ENCODE assay signal across 28 cellular contexts in genomic region chr5:173027905-173028304, GRCh38. TPM values are rescaled to one million over a fixed set of nuclear protein-coding genes. Genes with fewer than 3 reads are reported as not detected.
DNase-seq lines count a peak whose midpoint lies in the region; ATAC-seq and TF ChIP-seq lines count a peak whose summit lies in the region.
"Had no signal": no experiment of that assay in that cellular context is flagged by ENCODE, and none has a peak within 500 bp of the region (broad histone marks: within the 10 kb centered on the region; RNA-seq: fewer than 3 reads in every experiment).

No MANE protein-coding gene starts in this region.

- H3K4me2 ChIP-seq in PC-9: no peak overlapping the region

- no peak overlapping the region for H2AFZ ChIP-seq in PC-9

- H3F3A ChIP-seq in PC-9 (ENCODE audit: insufficient read depth, low read depth): peaks cover 21% of the 10 kb centered on the region; the same call in 1 of the 2 replicates

- peaks cover 3% of the 10 kb centered on the region for H3K36me3 Mint-ChIP-seq in neural crest cell (ENCODE audit: low read depth)

- H3K9me3 ChIP-seq in cardiac muscle cell (ENCODE audit: low read depth) (no peaks in the 10 kb centered on the region), SK-N-MC (ENCODE audit: low read depth, low read length) (no peaks in the 10 kb centered on the region), PC-9 (ENCODE audit: insufficient read depth, low read depth) (no peaks in the 10 kb centered on the region)
- H3K9me3 ChIP-seq: ascending aorta, Peyer's patch, thyroid gland had no signal

- no TSS peak for BruUV-seq in PC-9 (replicated peaks; lab: Mats Ljungman, UMichigan)

- intact Hi-C loops in left cardiac atrium (cut with DNase I) (no loop called here), PC-9 (cut with micrococcal nuclease; ENCODE audit: unreplicated experiment) (no loop called here)

- H3K4me3 ChIP-seq in cardiac muscle cell: no peak overlapping the region
- no peak overlapping the region for H3K4me3 ChIP-seq in SK-N-MC
- no peak overlapping the region for H3K4me3 ChIP-seq in PC-9
- H3K4me3 ChIP-seq: ascending aorta, Peyer's patch, thyroid gland had no signal

- H4K20me1 ChIP-seq in PC-9 (ENCODE audit: insufficient read depth): peaks cover 32% of the 10 kb centered on the region

- H3K36me3 ChIP-seq in cardiac muscle cell: peaks cover 3% of the 10 kb centered on the region
- no peaks in the 10 kb centered on the region; the same call in 1 of the 2 replicates for H3K36me3 ChIP-seq in SK-N-MC (ENCODE audit: insufficient read depth, low read length)
- peaks cover 3% of the 10 kb centered on the region; the same call in 1 of the 2 replicates for H3K36me3 ChIP-seq in PC-9 (ENCODE audit: low read depth)
- H3K36me3 ChIP-seq: ascending aorta, thyroid gland had no signal

- POLR2A ChIA-PET in PC-9 (lab: Charles Lee; ENCODE audit: unreplicated experiment): no interaction called here

- H3K4me1 ChIP-seq in cardiac muscle cell (ENCODE audit: low read depth) (peaks cover 24% of the 10 kb centered on the region), PC-9 (replicated peaks; ENCODE audit: insufficient read depth) (no peaks in the 10 kb centered on the region)

- peaks cover 67% of the 10 kb centered on the region for H3K79me2 ChIP-seq in PC-9 (ENCODE audit: low read depth)

- ATAC-seq in left cardiac atrium: no peak
- ATAC-seq in GM19467 (IDR thresholded peaks at IDR 0.05; ENCODE audit: unreplicated experiment): no peak
- no peak for ATAC-seq in HG03139 (IDR thresholded peaks at IDR 0.05; ENCODE audit: unreplicated experiment)
- ATAC-seq: effector memory CD8-positive, alpha-beta T cell had no signal

- TF ChIP-seq CTCF in cardiac muscle cell (IDR thresholded peaks at IDR 0.05; ENCODE audit: low read depth, low read length) (no peak), neural crest cell (conservative IDR thresholded peaks at IDR 0.05) (no peak), PC-9 (conservative IDR thresholded peaks at IDR 0.05) (no peak)

- no peaks in the 10 kb centered on the region for H3K4me1 Mint-ChIP-seq in neural crest cell

- H3K27ac ChIP-seq in cardiac muscle cell (peak overlapping the region; percentile 92), SK-N-MC (peak overlapping the region; percentile 21; the same call in 1 of the 2 replicates), PC-9 (no peak overlapping the region)
- H3K27ac ChIP-seq: C4-2B, WERI-Rb-1 had no signal

- no peaks in the 10 kb centered on the region for H3K9me2 ChIP-seq in PC-9 (ENCODE audit: insufficient read depth)

- no peaks in the 10 kb centered on the region for H3K9me3 Mint-ChIP-seq in neural crest cell
- H3K9me3 Mint-ChIP-seq: activated naive CD8-positive, alpha-beta T cell treated with anti-CD3 and anti-CD28 coated beads, Interleukin-2, amount 10 ng/mL, durations not matched to agents 7 days and 5 days; effector memory CD8-positive, alpha-beta T cell had no signal

- H3K4me3 Mint-ChIP-seq in neural crest cell: no peak overlapping the region
- H3K4me3 Mint-ChIP-seq: activated naive CD8-positive, alpha-beta T cell treated with anti-CD3 and anti-CD28 coated beads, Interleukin-2, amount 10 ng/mL, durations not matched to agents 7 days and 5 days; effector memory CD8-positive, alpha-beta T cell had no signal

- DNase-seq in cardiac muscle cell (ENCODE audit: low read depth in 1 of 2, low spot score in 1 of 2): no peak
- no peak for DNase-seq in left cardiac atrium
- no peak for DNase-seq in SK-N-MC (ENCODE audit: low read depth, low spot score)
- no peak for DNase-seq in neural crest cell (ENCODE audit: low read depth, low spot score)
- DNase-seq in PC-9: no peak
- DNase-seq: activated naive CD8-positive, alpha-beta T cell treated with anti-CD3 and anti-CD28 coated beads, Interleukin-2, amount 10 ng/mL, durations not matched to agents 7 days and 5 days; cortex of kidney; DMS79 treated with DMSO at 0.1 percent for 48 hours; effector memory CD8-positive, alpha-beta T cell; GDM1; glutamatergic neuron; GOT3; NCI-H146; NCI-H226; NCI-H526 treated with DMSO at 0.1 percent for 48 hours; posterior cingulate gyrus; right cardiac atrium; SHP77; stimulated activated CD4-positive, alpha-beta T cell treated with anti-CD3 and anti-CD28 coated beads, Interleukin-2, amount 100 ng/mL, for 24 hours; stimulated activated CD8-positive, alpha-beta memory T cell treated with anti-CD3 and anti-CD28 coated beads, Interleukin-4, amount 100 ng/mL, for 48 hours; T1000; thyroid gland; WERI-Rb-1 had no signal

- H3K27me3 Mint-ChIP-seq in neural crest cell (ENCODE audit: low read depth): no peaks in the 10 kb centered on the region
- H3K27me3 Mint-ChIP-seq: activated naive CD8-positive, alpha-beta T cell treated with anti-CD3 and anti-CD28 coated beads, Interleukin-2, amount 10 ng/mL, durations not matched to agents 7 days and 5 days; effector memory CD8-positive, alpha-beta T cell had no signal

- peak overlapping the region; percentile 32 for H3K9ac ChIP-seq in SK-N-MC (ENCODE audit: insufficient read length)

- H3K27me3 ChIP-seq in cardiac muscle cell: no peaks in the 10 kb centered on the region
- H3K27me3 ChIP-seq in PC-9 (ENCODE audit: insufficient read depth, low read depth): no peaks in the 10 kb centered on the region
- H3K27me3 ChIP-seq: ascending aorta, Peyer's patch, thyroid gland had no signal

- peak overlapping the region; percentile 15 for H3K27ac Mint-ChIP-seq in neural crest cell (ENCODE audit: unreplicated experiment)
- H3K27ac Mint-ChIP-seq: activated naive CD8-positive, alpha-beta T cell treated with anti-CD3 and anti-CD28 coated beads, Interleukin-2, amount 10 ng/mL, durations not matched to agents 7 days and 5 days had no signal

- CTCF ChIA-PET in PC-9 (lab: Charles Lee): no interaction called here

RNA-seq across cellular contexts. Expression of gene CREBRF, which starts 28.2 kb away (rescaled TPM):
- total RNA-seq in cardiac muscle cell (11.6 and 11.9 TPM in 2 replicates), left cardiac atrium (10 to 100 TPM; 13.2 to 23.9 TPM), neural crest cell (4.6 and 5.2 TPM in 2 replicates), PC-9 (2021) (16.9 and 21.9 TPM in 2 replicates)
- 5.8 and 18.0 TPM in 2 replicates for polyA plus RNA-seq in cardiac muscle cell

RNA-seq across cellular contexts. Expression of gene ATP6V0E1, which starts 44.3 kb away (rescaled TPM):
- total RNA-seq in cardiac muscle cell: 52.2 and 64.2 TPM in 2 replicates
- polyA plus RNA-seq in cardiac muscle cell: 224 and 301 TPM in 2 replicates
- 100 to 1,000 TPM; 204 to 208 TPM for total RNA-seq in left cardiac atrium
- 71.8 and 76.4 TPM in 2 replicates for total RNA-seq in neural crest cell
- total RNA-seq in PC-9 (2021): 190 and 251 TPM in 2 replicates
